In genomic region chr15:77720617-77721016, GRCh38 we compare ENCODE assay signal across 16 cellular contexts.
"Had no signal": no experiment of that assay in that cellular context is flagged by ENCODE, and none has a peak within 500 bp of the region (broad histone marks: within the 10 kb centered on the region; RNA-seq: fewer than 3 reads in every experiment).

No MANE protein-coding gene starts in this region.

- H3K4me1 ChIP-seq: esophagus squamous epithelium had no signal

- H3K4me3 ChIP-seq: esophagus squamous epithelium, mucosa of descending colon, sigmoid colon had no signal

- DNase-seq: activated CD4-positive, alpha-beta T cell treated with anti-CD3 and anti-CD28 coated beads, Interleukin-2, amount 50 U/mL, for 1 hour; activated CD4-positive, CD25-positive, alpha-beta regulatory T cell; activated effector memory CD4-positive, alpha-beta T cell treated with Interleukin-2 at 50 U/mL for 16 hours; activated T-cell treated with anti-CD3 and anti-CD28 coated beads for 4 hours; aorta; esophagus squamous epithelium; head of caudate nucleus; left cardiac atrium; mammary epithelial cell; natural killer cell; sigmoid colon; stimulated activated CD4-positive, alpha-beta T cell treated with anti-CD3 and anti-CD28 coated beads, Interleukin-12 subunit alpha, Interleukin-12 subunit beta, amount 100 ng/mL, for 4 hours; stimulated activated naive CD4-positive, alpha-beta T cell treated with Interleukin-2 at 50 U/mL for 16 hours; trophoblast cell had no signal

- H3K9me3 ChIP-seq: esophagus squamous epithelium, mucosa of descending colon, sigmoid colon had no signal

- H3K27ac Mint-ChIP-seq: activated naive CD4-positive, alpha-beta T cell treated with anti-CD3 and anti-CD28 coated beads, Interleukin-2, amount 50 U/mL, for 72 hours; natural killer cell had no signal

- H3K36me3 Mint-ChIP-seq: activated naive CD4-positive, alpha-beta T cell treated with anti-CD3 and anti-CD28 coated beads, Interleukin-2, amount 50 U/mL, for 72 hours; natural killer cell had no signal

- H3K4me3 Mint-ChIP-seq: natural killer cell had no signal

- H3K9me3 Mint-ChIP-seq: activated naive CD4-positive, alpha-beta T cell treated with anti-CD3 and anti-CD28 coated beads, Interleukin-2, amount 50 U/mL, for 72 hours; natural killer cell had no signal

- H3K36me3 ChIP-seq: esophagus squamous epithelium, sigmoid colon had no signal

- H3K27ac ChIP-seq: esophagus squamous epithelium, sigmoid colon had no signal

- H3K4me1 Mint-ChIP-seq: natural killer cell had no signal

- ATAC-seq: activated naive CD4-positive, alpha-beta T cell treated with anti-CD3 and anti-CD28 coated beads, Interleukin-2, amount 50 U/mL, for 72 hours; left cardiac atrium; mucosa of descending colon; natural killer cell had no signal
